Comparison of ENCODE assay signal across 1 cellular context in genomic region chr10:11898372-11899066, GRCh38.
TF ChIP-seq lines count a peak whose summit lies in the region.

No MANE protein-coding gene starts in this region.

TF ChIP-seq in HepG2, 621 proteins besides CTCF, POLR2A, EP300 and RAD21 (continued from another document and continues in another):
- TF ChIP-seq ATF7 (IDR thresholded peaks at IDR 0.05) (peak; percentile 26; the same call in 1 of the 2 replicates), ATF7 (CRISPR knock-in tag; IDR thresholded peaks at IDR 0.05) (peak; percentile 96), ZNF580 (CRISPR knock-in tag; IDR thresholded peaks at IDR 0.05; ENCODE audit: borderline replicate concordance, low read depth) (no peak), HOXA3 (CRISPR knock-in tag; IDR thresholded peaks at IDR 0.05) (peak; percentile 32; the same call in 1 of the 2 replicates), TEAD3 (CRISPR knock-in tag; optimal IDR thresholded peaks at IDR 0.05; ENCODE audit: borderline replicate concordance) (peak; percentile 91), ELF1 (CRISPR knock-in tag; IDR thresholded peaks at IDR 0.05) (0 out of 2 replicates have a peak, but pooled peaks have one; percentile 7), MIER3 (CRISPR knock-in tag; IDR thresholded peaks at IDR 0.05; ENCODE audit: borderline replicate concordance) (no peak), ZNF235 (CRISPR knock-in tag; IDR thresholded peaks at IDR 0.05; ENCODE audit: borderline replicate concordance) (0 out of 2 replicates have a peak, but pooled peaks have one; percentile 39), ZNF710 (CRISPR knock-in tag; IDR thresholded peaks at IDR 0.05; ENCODE audit: borderline replicate concordance) (peak; percentile 45; the same call in 1 of the 2 replicates), GABPB1 (CRISPR knock-in tag; IDR thresholded peaks at IDR 0.05) (peak; percentile 35; the same call in 1 of the 2 replicates), NFIC (IDR thresholded peaks at IDR 0.05; ENCODE audit: low read length) (no peak), SAP130 (CRISPR knock-in tag; IDR thresholded peaks at IDR 0.05; ENCODE audit: low read depth) (peak; percentile 39), ZBTB20 (CRISPR knock-in tag; IDR thresholded peaks at IDR 0.05; ENCODE audit: borderline replicate concordance, low read depth) (peak; percentile 33; the same call in 1 of the 2 replicates), ZBTB33 (CRISPR knock-in tag; IDR thresholded peaks at IDR 0.05) (peak; percentile 32; the same call in 1 of the 2 replicates), DNMT3B (CRISPR knock-in tag; conservative IDR thresholded peaks at IDR 0.05) (0 out of 2 replicates have a peak, but pooled peaks have one; percentile 29), ZBTB7B (CRISPR knock-in tag; IDR thresholded peaks at IDR 0.05) (peak; percentile 42; the same call in 1 of the 2 replicates), ATF7-NPFF (CRISPR knock-in tag; IDR thresholded peaks at IDR 0.05; ENCODE audit: low read depth) (no peak), SOX13 (IDR thresholded peaks at IDR 0.05) (no peak), SOX13 (CRISPR knock-in tag; conservative IDR thresholded peaks at IDR 0.05 in 1 of 2, IDR thresholded peaks at IDR 0.05 in 1 of 2) (peak in 1 of 2 experiments; percentile 9; a peak in 1 of 4 replicates), SIN3A (IDR thresholded peaks at IDR 0.05; ENCODE audit: borderline replicate concordance, low read depth, low read length) (no peak), SKIL (CRISPR knock-in tag; IDR thresholded peaks at IDR 0.05; ENCODE audit: borderline replicate concordance) (peak; percentile 52), MYPOP (CRISPR knock-in tag; IDR thresholded peaks at IDR 0.05) (0 out of 2 replicates have a peak, but pooled peaks have one; percentile 28), FOXA3 (CRISPR knock-in tag; IDR thresholded peaks at IDR 0.05) (0 out of 2 replicates have a peak, but pooled peaks have one; percentile 15), ZNF784 (CRISPR knock-in tag; IDR thresholded peaks at IDR 0.05; ENCODE audit: borderline replicate concordance) (peak; percentile 65; the same call in 1 of the 2 replicates), LCORL (IDR thresholded peaks at IDR 0.05) (no peak), LCORL (CRISPR knock-in tag; IDR thresholded peaks at IDR 0.05) (peak; percentile 88), TFAP4 (IDR thresholded peaks at IDR 0.05; ENCODE audit: borderline replicate concordance, low read depth) (peak; percentile 51; the same call in 1 of the 2 replicates), HMG20A (CRISPR knock-in tag; IDR thresholded peaks at IDR 0.05; ENCODE audit: borderline replicate concordance) (peak; percentile 55; the same call in 1 of the 2 replicates), PAXIP1 (CRISPR knock-in tag; conservative IDR thresholded peaks at IDR 0.05) (peak; percentile 35; the same call in 1 of the 2 replicates), ETV5 (CRISPR knock-in tag; IDR thresholded peaks at IDR 0.05; ENCODE audit: borderline replicate concordance) (peak; percentile 58; the same call in 1 of the 2 replicates), ZNF878 (CRISPR knock-in tag; IDR thresholded peaks at IDR 0.05) (0 out of 2 replicates have a peak, but pooled peaks have one; percentile 37), HNRNPL (IDR thresholded peaks at IDR 0.05; ENCODE audit: low read depth, low read length) (0 out of 2 replicates have a peak, but pooled peaks have one; percentile 30), SPEN (CRISPR knock-in tag; IDR thresholded peaks at IDR 0.05; ENCODE audit: low read depth) (0 out of 2 replicates have a peak, but pooled peaks have one; percentile 14), NFAT5 (CRISPR knock-in tag; IDR thresholded peaks at IDR 0.05) (no peak), ZNF44 (CRISPR knock-in tag; IDR thresholded peaks at IDR 0.05) (no peak), PHF8 (CRISPR knock-in tag; IDR thresholded peaks at IDR 0.05) (no peak; the same call in 1 of the 2 replicates), ZNF615 (CRISPR knock-in tag; IDR thresholded peaks at IDR 0.05; ENCODE audit: borderline replicate concordance) (no peak)
